1 cellular context compared by ENCODE assay signal in genomic region chr11:74615988-74616387, GRCh38.
TF ChIP-seq lines count a peak whose summit lies in the region.

No MANE protein-coding gene starts in this region.

TF ChIP-seq in K562, 482 proteins besides CTCF, POLR2A, EP300 and RAD21 (continued from another document):
- no peak for TF ChIP-seq MGA (IDR thresholded peaks at IDR 0.05)
- no peak for TF ChIP-seq ZBTB12 (CRISPR knock-in tag; IDR thresholded peaks at IDR 0.05)
- TF ChIP-seq MBD2 (IDR thresholded peaks at IDR 0.05; ENCODE audit: borderline replicate concordance, low read depth) = no peak
